8 cellular contexts compared by ENCODE assay signal in genomic region chr2:132352481-132352993, GRCh38.
DNase-seq lines count a peak whose midpoint lies in the region; ATAC-seq, FAIRE-seq and TF ChIP-seq lines count a peak whose summit lies in the region.
"Not testable (repeated sequence)": the region's sequence is repeated elsewhere in the genome, so short reads cannot be mapped to it uniquely, and the experiment has no call there.

No MANE protein-coding gene starts in this region.

- not testable (repeated sequence) for H4K5ac ChIP-seq in IMR-90 (ENCODE audit: low read depth, low read length)

- H3K56ac ChIP-seq in IMR-90 (ENCODE audit: extremely low read depth, insufficient read depth, low read length) = not testable (repeated sequence)

- H2AK5ac ChIP-seq in IMR-90 (ENCODE audit: low read depth, low read length) = not testable (repeated sequence)

- not testable (repeated sequence) for H3K4me1 ChIP-seq in IMR-90 (ENCODE audit: control insufficient read depth, insufficient read depth, low read length); endothelial cell of umbilical vein (ENCODE audit: control insufficient read depth, extremely low read depth, insufficient read depth, low read length); iPS-15b (ENCODE audit: control insufficient read depth, insufficient read depth, low read length); neural progenitor cell

- H3K27ac Mint-ChIP-seq in neural progenitor cell = not testable (repeated sequence)

- peak; percentile 94 for ATAC-seq in IMR-90 (ENCODE audit: low read depth)

- not testable (repeated sequence) for H3K79me1 ChIP-seq in IMR-90 (ENCODE audit: low read depth in 1 of 2, low read length in 2 of 2)

- CTCF ChIA-PET in IMR-90 (lab: Yijun Ruan, JAX); endothelial cell of umbilical vein (lab: Charles Lee): not testable (repeated sequence)

- peak; percentile 29 for DNase-seq in CD1c-positive myeloid dendritic cell (ENCODE audit: extremely low spot score)
- DNase-seq in IMR-90 = peak; percentile 31
- DNase-seq in NCI-H510A treated with DMSO at 0.1 percent for 48 hours (lab: John Stamatoyannopoulos, UW) = peak; percentile 79
- peak; percentile 3 for DNase-seq in activated CD4-positive, alpha-beta T cell treated with anti-CD3 and anti-CD28 coated beads for 48 hours
- DNase-seq in endothelial cell of umbilical vein (ENCODE audit: low read depth, low spot score) = peak; percentile 16
- DNase-seq in neural progenitor cell (ENCODE audit: low spot score) = peak; percentile 79
- peak in 44 of 49 donors; percentile 10 to 80 (median 49) for DNase-seq in substantia nigra (lab: John Stamatoyannopoulos, UW)

- H3K27me3 Mint-ChIP-seq in neural progenitor cell (ENCODE audit: insufficient read depth, low read depth) = not testable (repeated sequence)

- intact Hi-C loops in IMR-90 (cut with micrococcal nuclease); endothelial cell of umbilical vein (cut with micrococcal nuclease): not testable (repeated sequence)

- not testable (repeated sequence) for TF ChIP-seq POLR2A in IMR-90 (IDR thresholded peaks at IDR 0.05; ENCODE audit: low read depth, low read length); endothelial cell of umbilical vein (IDR thresholded peaks at IDR 0.05; ENCODE audit: low read depth, low read length)

- TF ChIP-seq CTCF in IMR-90 (conservative IDR thresholded peaks at IDR 0.05; ENCODE audit: low read depth, low read length); endothelial cell of umbilical vein (IDR thresholded peaks at IDR 0.05; ENCODE audit: extremely low read depth in 1 of 2, insufficient read depth in 1 of 2, low read depth in 1 of 2, low read length in 2 of 2); neural progenitor cell (IDR thresholded peaks at IDR 0.05): not testable (repeated sequence)

- H3K36me3 Mint-ChIP-seq in neural progenitor cell = not testable (repeated sequence)

- in situ Hi-C loops in IMR-90 (cut with MboI; ENCODE audit: low sequenced_read_pairs) = not testable (repeated sequence)

- not testable (repeated sequence) for H3K23ac ChIP-seq in IMR-90 (ENCODE audit: low read depth, low read length)

- not testable (repeated sequence) for H3K4ac ChIP-seq in IMR-90 (ENCODE audit: low read depth, low read length)

- peak overlapping the region; percentile 71 for H2AFZ ChIP-seq in IMR-90 (replicated peaks; ENCODE audit: low read length, poor library complexity)
- not testable (repeated sequence) for H2AFZ ChIP-seq in endothelial cell of umbilical vein (ENCODE audit: low read depth, low read length); neural progenitor cell (replicated peaks)

- 1% methylated on average over 10 of the region's 43 CpGs; no CpG with 5 or more reads in 1 of the 2 experiments for WGBS in IMR-90 (ENCODE audit: extremely low coverage in 2 of 2, insufficient read length in 1 of 2), 2 experiments

- not testable (repeated sequence) for H3K79me2 ChIP-seq in endothelial cell of umbilical vein (ENCODE audit: control insufficient read depth, insufficient read depth, low read length); neural progenitor cell (ENCODE audit: low read depth)

- H4K91ac ChIP-seq in IMR-90 (ENCODE audit: insufficient read depth, low read depth, low read length) = not testable (repeated sequence)

- H3K27ac ChIP-seq in IMR-90 (ENCODE audit: insufficient read depth, low read length); endothelial cell of umbilical vein (ENCODE audit: insufficient read depth, low read depth, low read length); neural progenitor cell; substantia nigra (ENCODE audit: low read depth, low read length, poor library complexity, severe bottlenecking): not testable (repeated sequence)

- not testable (repeated sequence) for H2AK9ac ChIP-seq in IMR-90 (replicated peaks; ENCODE audit: low read depth, low read length, poor library complexity)

- dilution Hi-C loops in IMR-90 (cut with HindIII; ENCODE audit: low sequenced_read_pairs, unreplicated experiment); endothelial cell of umbilical vein (cut with MboI; ENCODE audit: extremely low pct_ligation_motif_present, low sequenced_read_pairs): not testable (repeated sequence)

- H2BK5ac ChIP-seq in IMR-90 (ENCODE audit: low read depth, low read length, poor library complexity, severe bottlenecking) = not testable (repeated sequence)

- H2BK20ac ChIP-seq in IMR-90 (ENCODE audit: low read depth, low read length) = not testable (repeated sequence)

- H3K9me3 Mint-ChIP-seq in neural progenitor cell = not testable (repeated sequence)

- H3K4me3 ChIP-seq in IMR-90 (ENCODE audit: insufficient read depth, low read depth, low read length) = peak overlapping the region; percentile 47
- peak overlapping the region in 1 of 3 experiments; percentile 15 for H3K4me3 ChIP-seq in endothelial cell of umbilical vein (replicated peaks in 1 of 3; ENCODE audit: insufficient read depth in 1 of 3, low read depth in 1 of 3, low read length in 3 of 3)
- peak overlapping the region; percentile 30 for H3K4me3 ChIP-seq in iPS-15b (ENCODE audit: low read depth, low read length)
- peak overlapping the region; percentile 51 for H3K4me3 ChIP-seq in neural progenitor cell

- not testable (repeated sequence) for H3K9me1 ChIP-seq in IMR-90 (ENCODE audit: insufficient read depth, low read length); endothelial cell of umbilical vein (replicated peaks; ENCODE audit: control insufficient read depth, extremely low read depth, insufficient read depth, low read length)

- peak overlapping the region; percentile 81 for H3K4me3 Mint-ChIP-seq in neural progenitor cell

- not testable (repeated sequence) for FAIRE-seq in endothelial cell of umbilical vein (lab: Jason Lieb, UNC)

- H2BK15ac ChIP-seq in IMR-90 (ENCODE audit: low read depth, low read length) = not testable (repeated sequence)

- H3K27me3 ChIP-seq in IMR-90 (ENCODE audit: control insufficient read depth, insufficient read depth, low read length); endothelial cell of umbilical vein (ENCODE audit: control insufficient read depth in 2 of 2, insufficient read depth in 2 of 2, low read length in 2 of 2); neural progenitor cell: not testable (repeated sequence)
- H3K27me3 ChIP-seq in iPS-15b (ENCODE audit: control insufficient read depth, insufficient read depth, low read length) = peaks cover 15% of the 10 kb centered on the region

- H3K4me2 ChIP-seq in IMR-90 (ENCODE audit: low read depth, low read length) (peak overlapping the region; percentile 71), neural progenitor cell (peak overlapping the region; percentile 66)
- H3K4me2 ChIP-seq in endothelial cell of umbilical vein (ENCODE audit: insufficient read depth, low read length) = not testable (repeated sequence)

- H4K20me1 ChIP-seq in IMR-90 (ENCODE audit: insufficient read depth, low read length); endothelial cell of umbilical vein (replicated peaks; ENCODE audit: control insufficient read depth, extremely low read depth, insufficient read depth, low read length); neural progenitor cell (ENCODE audit: low read depth): not testable (repeated sequence)

- not testable (repeated sequence) for H2BK120ac ChIP-seq in IMR-90 (ENCODE audit: low read depth, low read length)

- not testable (repeated sequence) for H3K9ac ChIP-seq in IMR-90 (ENCODE audit: low read depth, low read length); endothelial cell of umbilical vein (replicated peaks; ENCODE audit: extremely low read depth, insufficient read depth, low read length); iPS-15b (ENCODE audit: low read depth, low read length); neural progenitor cell

- H3K9me3 ChIP-seq in IMR-90 (ENCODE audit: control insufficient read depth, insufficient read depth, low read length); endothelial cell of umbilical vein (replicated peaks; ENCODE audit: control insufficient read depth, insufficient read depth, low read length); iPS-15b (ENCODE audit: control insufficient read depth, insufficient read depth, low read length); neural progenitor cell (ENCODE audit: low read depth): not testable (repeated sequence)

- BruUV-seq in IMR-90 (replicated peaks; lab: Mats Ljungman, UMichigan); endothelial cell of umbilical vein (replicated peaks; lab: Mats Ljungman, UMichigan): not testable (repeated sequence)

- not testable (repeated sequence) for H3F3A ChIP-seq in neural progenitor cell (ENCODE audit: low read depth)

- H3K14ac ChIP-seq in IMR-90 (replicated peaks; ENCODE audit: low read depth, low read length) = not testable (repeated sequence)

- not testable (repeated sequence) for H4K8ac ChIP-seq in IMR-90 (ENCODE audit: low read depth in 2 of 2, low read length in 2 of 2)

- TF ChIP-seq RAD21 in IMR-90 (IDR thresholded peaks at IDR 0.05; ENCODE audit: low read length) = not testable (repeated sequence)

- H3K36me3 ChIP-seq in IMR-90 (ENCODE audit: control insufficient read depth, insufficient read depth, low read length); endothelial cell of umbilical vein (ENCODE audit: control insufficient read depth in 2 of 2, extremely low read depth in 1 of 2, insufficient read depth in 2 of 2, low read length in 2 of 2); iPS-15b (ENCODE audit: control insufficient read depth, insufficient read depth, low read length); neural progenitor cell: not testable (repeated sequence)

- POLR2A ChIA-PET in IMR-90 (lab: Charles Lee; ENCODE audit: unreplicated experiment); endothelial cell of umbilical vein (lab: Charles Lee): not testable (repeated sequence)

- H3K18ac ChIP-seq in IMR-90 (ENCODE audit: low read depth, low read length) = not testable (repeated sequence)

- not testable (repeated sequence) for H3K4me1 Mint-ChIP-seq in neural progenitor cell

Comparison
In these comparisons a context has a peak if more than half of its experiments do, and no peak if none do; other contexts are left out.
1. DNase-seq: peak in every context shown above with its lines; median percentile 79 in NCI-H510A treated with DMSO at 0.1 percent for 48 hours; 79 in neural progenitor cell; 49 in substantia nigra; 31 in IMR-90; 29 in CD1c-positive myeloid dendritic cell; 16 in endothelial cell of umbilical vein; 3 in activated CD4-positive, alpha-beta T cell treated with anti-CD3 and anti-CD28 coated beads for 48 hours.